ENCODE assay signal across 24 cellular contexts in the genomic region with DNA sequence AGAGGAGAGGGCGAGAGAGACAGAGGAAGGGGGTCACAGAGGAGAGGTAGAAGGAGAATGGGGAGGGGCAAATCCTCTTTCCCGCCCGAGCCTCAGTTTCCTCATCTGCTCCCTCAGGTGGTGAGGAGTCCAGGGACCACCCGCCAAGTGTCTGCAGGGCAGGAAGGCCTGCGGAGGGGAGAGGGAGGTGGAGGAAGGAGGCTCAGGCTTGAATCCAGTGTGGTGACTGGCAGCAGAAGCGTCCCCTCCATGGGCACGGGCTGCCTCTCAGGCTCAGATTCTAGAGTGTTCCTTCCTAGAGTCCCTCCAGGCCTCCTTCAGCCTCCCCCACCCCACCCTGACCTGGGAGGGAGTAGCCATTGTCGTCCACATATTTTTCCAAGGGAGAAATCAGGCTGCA. TPM values are rescaled to one million over a fixed set of nuclear protein-coding genes. Genes with fewer than 3 reads are reported as not detected.
"Had no signal": no experiment of that assay in that cellular context is flagged by ENCODE, and none has a peak within 500 bp of the region (broad histone marks: within the 10 kb centered on the region; RNA-seq: fewer than 3 reads in every experiment).

No MANE protein-coding gene starts in this region.

- H3K36me3 ChIP-seq: neural progenitor cell, pancreas, prostate gland had no signal

- ATAC-seq: effector memory CD8-positive, alpha-beta T cell; natural killer cell treated with Interleukin-12 subunit alpha and Interleukin-12 subunit beta and Interleukin-15 and Interleukin-18, amount 100 ng/mL, for 72 hours; pancreas had no signal

- H3K27me3 ChIP-seq: pancreas, testis had no signal

- H3K36me3 Mint-ChIP-seq: natural killer cell treated with Interleukin-12 subunit alpha and Interleukin-12 subunit beta and Interleukin-15 and Interleukin-18, amount 100 ng/mL, for 72 hours had no signal

- DNase-seq: effector memory CD8-positive, alpha-beta T cell; hippocampal formation; kidney glomerular epithelial cell; mesenchymal stem cell; midbrain; occipital lobe; retina; small intestine; stimulated activated CD4-positive, alpha-beta T cell treated with anti-CD3 and anti-CD28 coated beads, Interleukin-2, amount 100 ng/mL, for 48 hours; testis had no signal

- H3K4me3 ChIP-seq: esophagus muscularis mucosa, lung, neural progenitor cell, pancreas, prostate gland, testis, tibial nerve had no signal

- H3K27ac Mint-ChIP-seq: natural killer cell treated with Interleukin-12 subunit alpha and Interleukin-12 subunit beta and Interleukin-15 and Interleukin-18, amount 100 ng/mL, for 72 hours; neural progenitor cell; stimulated activated naive CD8-positive, alpha-beta T cell treated with anti-CD3 and anti-CD28 coated beads, Interleukin-15, Interleukin-2, amounts not matched to agents 100 ng/mL and 50 ng/mL, for 24 hours had no signal

- H3K4me1 ChIP-seq: pancreas, prostate gland had no signal

- H2AFZ ChIP-seq: neural progenitor cell had no signal

- H3K27ac ChIP-seq: epithelial cell of prostate, esophagus muscularis mucosa, neural progenitor cell, pancreas, prostate gland, testis, tibial nerve had no signal

- H3K9me3 Mint-ChIP-seq: effector memory CD8-positive, alpha-beta T cell; natural killer cell treated with Interleukin-12 subunit alpha and Interleukin-12 subunit beta and Interleukin-15 and Interleukin-18, amount 100 ng/mL, for 72 hours; stimulated activated naive CD8-positive, alpha-beta T cell treated with anti-CD3 and anti-CD28 coated beads, Interleukin-15, Interleukin-2, amounts not matched to agents 100 ng/mL and 50 ng/mL, for 24 hours had no signal

- H3K9me3 ChIP-seq: esophagus muscularis mucosa, pancreas, prostate gland, testis had no signal

- FAIRE-seq: bronchial epithelial cell, colon, pancreas, small intestine had no signal

- H3K9ac ChIP-seq: neural progenitor cell had no signal

- H3K4me2 ChIP-seq: neural progenitor cell had no signal

- H3K27me3 Mint-ChIP-seq: effector memory CD8-positive, alpha-beta T cell; stimulated activated naive CD8-positive, alpha-beta T cell treated with anti-CD3 and anti-CD28 coated beads, Interleukin-15, Interleukin-2, amounts not matched to agents 100 ng/mL and 50 ng/mL, for 24 hours had no signal

- H3K4me3 Mint-ChIP-seq: dendritic cell treated with granulocyte-macrophage colony-stimulating factor and Interleukin-4, amounts not matched to agents 40 ng/mL and 50 ng/mL, for 4 days; natural killer cell treated with Interleukin-12 subunit alpha and Interleukin-12 subunit beta and Interleukin-15 and Interleukin-18, amount 100 ng/mL, for 72 hours; neural progenitor cell; stimulated activated naive CD8-positive, alpha-beta T cell treated with anti-CD3 and anti-CD28 coated beads, Interleukin-15, Interleukin-2, amounts not matched to agents 100 ng/mL and 50 ng/mL, for 24 hours had no signal

RNA-seq across cellular contexts. Expression of a gene that starts 16.5 kb away (rescaled TPM):
- total RNA-seq: fibroblast of villous mesenchyme, tibial nerve had no signal

RNA-seq across cellular contexts. Expression of a gene that starts 20.5 kb away (rescaled TPM):
- total RNA-seq: bronchial epithelial cell; fibroblast of villous mesenchyme; lung; natural killer cell treated with Interleukin-12 subunit alpha and Interleukin-12 subunit beta and Interleukin-15 and Interleukin-18, amount 100 ng/mL, for 72 hours; prostate gland; testis; tibial nerve; ureter had no signal
- polyA plus RNA-seq: lung had no signal
